Comparison of ENCODE assay signal across 19 cellular contexts in genomic region chr15:59060348-59060747, GRCh38. TPM values are rescaled to one million over a fixed set of nuclear protein-coding genes. Genes with fewer than 3 reads are reported as not detected.
DNase-seq lines count a peak whose midpoint lies in the region; ATAC-seq and TF ChIP-seq lines count a peak whose summit lies in the region.
"Had no signal": no experiment of that assay in that cellular context is flagged by ENCODE, and none has a peak within 500 bp of the region (broad histone marks: within the 10 kb centered on the region; RNA-seq: fewer than 3 reads in every experiment).

No MANE protein-coding gene starts in this region.

- no peaks in the 10 kb centered on the region for H3K27me3 Mint-ChIP-seq in MCF 10A (ENCODE audit: insufficient read depth, unreplicated experiment)
- no peaks in the 10 kb centered on the region for H3K27me3 Mint-ChIP-seq in immature natural killer cell (ENCODE audit: low read depth in 3 of 3)
- H3K27me3 Mint-ChIP-seq: CD4-positive, alpha-beta memory T cell had no signal

- in situ Hi-C loops in mammary epithelial cell (cut with MboI; ENCODE audit: low sequenced_read_pairs in 2 of 2), result no loop called here

- POLR2A ChIA-PET in MCF 10A (lab: Yijun Ruan, JAX), result interaction anchor here (0.7 to 1.8 kb wide), 2 partner anchors 12 to 72 kb away, joined by 3 to 4 read pairs; no protein-coding TSS in a partner anchor

- H3K4me1 ChIP-seq in mammary epithelial cell (ENCODE audit: insufficient read depth, low read length) (no peaks in the 10 kb centered on the region), psoas muscle (peaks cover 17% of the 10 kb centered on the region)
- H3K4me1 ChIP-seq: BLaER1 had no signal

- H3K4me3 Mint-ChIP-seq in MCF 10A (ENCODE audit: unreplicated experiment) (no peak overlapping the region), immature natural killer cell (no peak overlapping the region)
- H3K4me3 Mint-ChIP-seq: CD14-positive monocyte; CD4-positive, alpha-beta memory T cell; HFFc6 had no signal

- no peak for TF ChIP-seq CTCF in mammary epithelial cell (conservative IDR thresholded peaks at IDR 0.05 in 1 of 2, IDR thresholded peaks at IDR 0.05 in 1 of 2; ENCODE audit: extremely low read depth in 1 of 2, insufficient read depth in 1 of 2, low read depth in 1 of 2, low read length in 2 of 2)
- no peak for TF ChIP-seq CTCF in MCF 10A (IDR thresholded peaks at IDR 0.05; ENCODE audit: unreplicated experiment)
- no peak for TF ChIP-seq CTCF in epithelial cell of esophagus (IDR thresholded peaks at IDR 0.05; ENCODE audit: insufficient read depth, low read depth, low read length, missing control alignments)
- no peak for TF ChIP-seq CTCF in psoas muscle (IDR thresholded peaks at IDR 0.05)

- H3K4me1 Mint-ChIP-seq in MCF 10A (ENCODE audit: insufficient read depth, unreplicated experiment) (no peaks in the 10 kb centered on the region), immature natural killer cell (no peaks in the 10 kb centered on the region)

- H3K36me3 ChIP-seq in mammary epithelial cell (ENCODE audit: insufficient read depth, low read length) (peaks cover 28% of the 10 kb centered on the region), psoas muscle (ENCODE audit: insufficient read depth in 1 of 2, low read depth in 1 of 2) (peaks cover 2 to 87% of the 10 kb centered on the region in 2 donors)

- H4K20me1 ChIP-seq in mammary epithelial cell (ENCODE audit: insufficient read depth, low read length), result no peaks in the 10 kb centered on the region
- H4K20me1 ChIP-seq: BLaER1 had no signal

- H3K27ac ChIP-seq in mammary epithelial cell (ENCODE audit: insufficient read depth, low read depth, low read length) (no peak overlapping the region), psoas muscle (peak overlapping the region; percentile 30)
- H3K27ac ChIP-seq: BLaER1, HL-60 had no signal

- H3K36me3 Mint-ChIP-seq in MCF 10A (ENCODE audit: insufficient read depth, unreplicated experiment) (peaks cover 76% of the 10 kb centered on the region), immature natural killer cell (peaks cover 15 to 46% (median 23%) of the 10 kb centered on the region in 3 donors)

- 89% methylated on average over 4 of the region's 4 CpGs for WGBS in mammary epithelial cell (ENCODE audit: low coverage, missing lambda C conversion rate)
- WGBS in psoas muscle, 3 donors, result 89 to 93% (median 89%) methylated on average over 4 of the region's 4 CpGs

- no peaks in the 10 kb centered on the region for H3K9me3 ChIP-seq in mammary epithelial cell (replicated peaks; ENCODE audit: insufficient read depth, low read length)
- H3K9me3 ChIP-seq in psoas muscle, result no peaks in the 10 kb centered on the region
- H3K9me3 ChIP-seq: BLaER1 had no signal

- H3K79me2 ChIP-seq in mammary epithelial cell (ENCODE audit: insufficient read depth, low read length), result no peaks in the 10 kb centered on the region

- dilution Hi-C loops in mammary epithelial cell (cut with HindIII; ENCODE audit: low sequenced_read_pairs), result no loop called here

- H3K9ac ChIP-seq in mammary epithelial cell (ENCODE audit: insufficient read depth, low read length), result no peak overlapping the region
- H3K9ac ChIP-seq: BLaER1 had no signal

- H3K4me3 ChIP-seq in mammary epithelial cell (replicated peaks in 1 of 3; ENCODE audit: insufficient read depth in 1 of 3, low read depth in 2 of 3, low read length in 3 of 3) (no peak overlapping the region), epithelial cell of esophagus (ENCODE audit: low read length) (no peak overlapping the region), psoas muscle (no peak overlapping the region)
- H3K4me3 ChIP-seq: BLaER1 had no signal

- no peak overlapping the region for H3K4me2 ChIP-seq in mammary epithelial cell (ENCODE audit: insufficient read depth, low read depth, low read length)
- H3K4me2 ChIP-seq: BLaER1 had no signal

- H2AFZ ChIP-seq in mammary epithelial cell (ENCODE audit: low read depth, low read length), result no peak overlapping the region

- BruUV-seq in mammary epithelial cell (replicated peaks; lab: Mats Ljungman, UMichigan), result no TSS peak
- BruUV-seq in MCF 10A (replicated peaks; lab: Mats Ljungman, UMichigan), result no TSS peak

- no peak overlapping the region for H3K27ac Mint-ChIP-seq in MCF 10A (ENCODE audit: low read depth, unreplicated experiment)
- no peak overlapping the region for H3K27ac Mint-ChIP-seq in immature natural killer cell
- H3K27ac Mint-ChIP-seq: HFFc6 had no signal

- H3K9me3 Mint-ChIP-seq in MCF 10A (ENCODE audit: unreplicated experiment), result no peaks in the 10 kb centered on the region
- H3K9me3 Mint-ChIP-seq in immature natural killer cell, result no peaks in the 10 kb centered on the region
- H3K9me3 Mint-ChIP-seq: CD14-positive monocyte; CD4-positive, alpha-beta memory T cell; HFFc6 had no signal

- H3K27me3 ChIP-seq in mammary epithelial cell (ENCODE audit: insufficient read depth, low read length) (no peaks in the 10 kb centered on the region), psoas muscle (ENCODE audit: insufficient read depth in 3 of 3, low read length in 2 of 3) (no peaks in the 10 kb centered on the region)
- H3K27me3 ChIP-seq: BLaER1 had no signal

- DNase-seq in mammary epithelial cell (peak; percentile 23), MCF 10A (ENCODE audit: unreplicated experiment) (no peak), epithelial cell of esophagus (ENCODE audit: low read depth) (peak; percentile 61), psoas muscle (no peak), immature natural killer cell (no peak), DMS53 treated with DMSO at 0.1 percent for 48 hours (lab: John Stamatoyannopoulos, UW; ENCODE audit: unreplicated experiment) (no peak)
- no peak for DNase-seq in stimulated activated CD4-positive, alpha-beta T cell treated with anti-CD3 and anti-CD28 coated beads, Interleukin-1b, Interleukin-23, amount 100 ng/mL, for 48 hours
- DNase-seq: 8988T; CD4-positive, alpha-beta memory T cell; DMS153; DMS79 treated with DMSO at 0.1 percent for 48 hours; GF-D8; GOT3; H7; HFFc6 had no signal

- no peak for ATAC-seq in psoas muscle
- ATAC-seq: HCT116 had no signal

- CTCF ChIA-PET in mammary epithelial cell (lab: Charles Lee; ENCODE audit: low non-redundant PET), result interaction anchor here (0.7 kb wide), 1 partner anchor 71 kb away, joined by 4 read pairs; no protein-coding TSS in a partner anchor
- CTCF ChIA-PET in MCF 10A (lab: Yijun Ruan, JAX), result interaction anchor here (0.6 to 1.1 kb wide), 3 partner anchors 18 to 453 kb away, joined by 3 to 5 read pairs (median 3); no protein-coding TSS in a partner anchor

- intact Hi-C loops in mammary epithelial cell (cut with micrococcal nuclease), result no loop called here
- intact Hi-C loops in MCF 10A (cut with micrococcal nuclease), result no loop called here
- intact Hi-C loops in psoas muscle (cut with DNase I), result no loop called here

RNA-seq across cellular contexts. Expression of gene CCNB2, which starts 44.6 kb away (rescaled TPM):
- total RNA-seq in mammary epithelial cell (10 to 100 TPM in 1 of 2 donors, 1 to 10 TPM in 1; 2.8 to 37.4 TPM), MCF 10A (2022) (25.7 and 54.1 TPM in 2 replicates), psoas muscle (under 1 TPM in 2 of 4 donors, not detected in 2; 0.18 to 0.25 TPM)
- polyA plus RNA-seq in mammary epithelial cell (67.7 TPM), psoas muscle (under 1 TPM; 0.12 to 0.17 (median 0.17) TPM), immature natural killer cell (1 to 10 TPM in 2 of 3 donors, not detected in 1; 1.1 to 3.1 TPM)
- 40.0 TPM for polyA minus RNA-seq in mammary epithelial cell
- polyA plus RNA-seq: CD4-positive, alpha-beta memory T cell had no signal

Comparison
In these comparisons a context has a peak if more than half of its experiments do, and no peak if none do; other contexts are left out.
1. DNase-seq: peak in mammary epithelial cell (single experiment) and epithelial cell of esophagus (single experiment); none in MCF 10A (single experiment), psoas muscle (0 of 2), immature natural killer cell (0 of 3), DMS53 treated with DMSO at 0.1 percent for 48 hours (single experiment) and stimulated activated CD4-positive, alpha-beta T cell treated with anti-CD3 and anti-CD28 coated beads, Interleukin-1b, Interleukin-23, amount 100 ng/mL, for 48 hours (single experiment).